Comparison of ENCODE assay signal across 18 cellular contexts in genomic region chr7:28570970-28571288, GRCh38.
A peak's percentile ranks its signal among the peaks of the same experiment; 100 is the strongest.
DNase-seq lines count a peak whose midpoint lies in the region; ATAC-seq and TF ChIP-seq lines count a peak whose summit lies in the region.
"Had no signal": no experiment of that assay in that cellular context is flagged by ENCODE, and none has a peak within 500 bp of the region (broad histone marks: within the 10 kb centered on the region; RNA-seq: fewer than 3 reads in every experiment).

No MANE protein-coding gene starts in this region.

- H4K20me1 ChIP-seq in GM23248 (ENCODE audit: insufficient read depth) (no peaks in the 10 kb centered on the region), fibroblast of lung (ENCODE audit: control insufficient read depth, extremely low read depth, insufficient read depth, low read length) (no peaks in the 10 kb centered on the region), neural progenitor cell (ENCODE audit: low read depth) (no peaks in the 10 kb centered on the region)

- H3F3A ChIP-seq in GM23248 (ENCODE audit: insufficient read depth) = peaks cover 21% of the 10 kb centered on the region
- no peaks in the 10 kb centered on the region for H3F3A ChIP-seq in neural progenitor cell (ENCODE audit: low read depth)

- H3K79me2 ChIP-seq in ACC112 (ENCODE audit: control insufficient read depth, insufficient read depth, low read length, unreplicated experiment) (no peaks in the 10 kb centered on the region), GM23248 (ENCODE audit: insufficient read depth) (no peaks in the 10 kb centered on the region), fibroblast of lung (ENCODE audit: control insufficient read depth, insufficient read depth, low read length) (no peaks in the 10 kb centered on the region), neural progenitor cell (ENCODE audit: low read depth) (no peaks in the 10 kb centered on the region)

- H3K9me3 ChIP-seq in GM23248 (ENCODE audit: low read depth) (no peaks in the 10 kb centered on the region), fibroblast of lung (ENCODE audit: control insufficient read depth, insufficient read depth, low read depth, low read length) (no peaks in the 10 kb centered on the region), left ventricle myocardium inferior (replicated peaks) (no peaks in the 10 kb centered on the region), neural progenitor cell (ENCODE audit: low read depth) (no peaks in the 10 kb centered on the region)
- H3K9me3 ChIP-seq: pancreas, testis had no signal

- WGBS in GM23248 (ENCODE audit: low coverage in 1 of 2, low lambda C conversion rate in 2 of 2, missing lambda C conversion rate in 2 of 2), 2 experiments = 42 to 46% methylated on average over 4 of the region's 4 CpGs

- no peak overlapping the region; the same call in 1 of the 2 replicates for H3K9ac ChIP-seq in GM23248
- no peak overlapping the region for H3K9ac ChIP-seq in fibroblast of lung (ENCODE audit: insufficient read depth, low read length)
- no peak overlapping the region for H3K9ac ChIP-seq in neural progenitor cell

- H3K4me2 ChIP-seq in GM23248 (ENCODE audit: unreplicated experiment) (peak overlapping the region; percentile 33), fibroblast of lung (ENCODE audit: extremely low read depth, insufficient read depth, low read length) (no peak overlapping the region), neural progenitor cell (no peak overlapping the region)

- TF ChIP-seq CTCF in RWPE1 (conservative IDR thresholded peaks at IDR 0.05; ENCODE audit: low read depth) = no peak
- no peak for TF ChIP-seq CTCF in fibroblast of lung (conservative IDR thresholded peaks at IDR 0.05 in 1 of 2, IDR thresholded peaks at IDR 0.05 in 1 of 2; ENCODE audit: low read depth in 1 of 2, low read length in 2 of 2)
- no peak for TF ChIP-seq CTCF in activated CD8-positive, alpha-beta T cell treated with anti-CD3 and anti-CD28 coated beads for 36 hours (IDR thresholded peaks at IDR 0.05)
- no peak for TF ChIP-seq CTCF in left ventricle myocardium inferior (IDR thresholded peaks at IDR 0.05; ENCODE audit: borderline replicate concordance)
- no peak for TF ChIP-seq CTCF in neural progenitor cell (IDR thresholded peaks at IDR 0.05)

- CTCF ChIA-PET in RWPE1 (lab: Yijun Ruan, JAX) = interaction anchor here (0.6 kb wide), 1 partner anchor 181 kb away, joined by 3 read pairs; no protein-coding TSS in a partner anchor
- CTCF ChIA-PET in activated CD8-positive, alpha-beta T cell treated with anti-CD3 and anti-CD28 coated beads for 36 hours (lab: Charles Lee) = interaction anchor here (0.8 kb wide), 1 partner anchor 24 kb away, joined by 3 read pairs; no protein-coding TSS in a partner anchor

- H3K36me3 Mint-ChIP-seq in activated CD8-positive, alpha-beta T cell treated with anti-CD3 and anti-CD28 coated beads for 36 hours (ENCODE audit: low read depth) = no peaks in the 10 kb centered on the region
- H3K36me3 Mint-ChIP-seq in neural progenitor cell = no peaks in the 10 kb centered on the region

- no peaks in the 10 kb centered on the region for H3K4me1 Mint-ChIP-seq in activated CD8-positive, alpha-beta T cell treated with anti-CD3 and anti-CD28 coated beads for 36 hours (ENCODE audit: low read depth)
- H3K4me1 Mint-ChIP-seq in neural progenitor cell = peaks cover 4% of the 10 kb centered on the region

- intact Hi-C loops in activated CD8-positive, alpha-beta T cell treated with anti-CD3 and anti-CD28 coated beads for 36 hours (cut with micrococcal nuclease) = no loop called here
- intact Hi-C loops in left ventricle myocardium inferior (cut with micrococcal nuclease) = no loop called here

- H3K4me1 ChIP-seq in ACC112 (ENCODE audit: control insufficient read depth, insufficient read depth, low read length, unreplicated experiment) (peaks cover 32% of the 10 kb centered on the region), GM23248 (ENCODE audit: insufficient read depth) (peaks cover 47% of the 10 kb centered on the region), fibroblast of lung (ENCODE audit: control insufficient read depth, extremely low read depth, insufficient read depth, low read length) (peaks cover 2% of the 10 kb centered on the region), left ventricle myocardium inferior (peaks cover 20% of the 10 kb centered on the region), neural progenitor cell (peaks cover 11% of the 10 kb centered on the region)
- H3K4me1 ChIP-seq: testis had no signal

- no peaks in the 10 kb centered on the region for H3K9me3 Mint-ChIP-seq in activated CD8-positive, alpha-beta T cell treated with anti-CD3 and anti-CD28 coated beads for 36 hours
- no peaks in the 10 kb centered on the region for H3K9me3 Mint-ChIP-seq in neural progenitor cell
- H3K9me3 Mint-ChIP-seq: activated T-cell treated with anti-CD3 and anti-CD28 coated beads, Interleukin-2, amount 50 U/mL, for 72 hours had no signal

- no peak overlapping the region for H3K4me3 Mint-ChIP-seq in activated CD8-positive, alpha-beta T cell treated with anti-CD3 and anti-CD28 coated beads for 36 hours
- H3K4me3 Mint-ChIP-seq in neural progenitor cell = no peak overlapping the region
- H3K4me3 Mint-ChIP-seq: activated T-cell treated with anti-CD3 and anti-CD28 coated beads, Interleukin-2, amount 50 U/mL, for 72 hours had no signal

- H3K4me3 ChIP-seq in ACC112 (ENCODE audit: low read depth, low read length) (no peak overlapping the region), GM23248 (no peak overlapping the region), fibroblast of lung (replicated peaks in 1 of 4; ENCODE audit: control extremely low read depth in 1 of 4, insufficient read depth in 1 of 4, low read depth in 3 of 4, low read length in 4 of 4) (no peak overlapping the region), left ventricle myocardium inferior (no peak overlapping the region), neural progenitor cell (no peak overlapping the region)
- H3K4me3 ChIP-seq: pancreas, testis had no signal

- peaks cover 5% of the 10 kb centered on the region for H3K27me3 Mint-ChIP-seq in activated CD8-positive, alpha-beta T cell treated with anti-CD3 and anti-CD28 coated beads for 36 hours
- H3K27me3 Mint-ChIP-seq in neural progenitor cell (ENCODE audit: insufficient read depth, low read depth) = no peaks in the 10 kb centered on the region

- no peak for ATAC-seq in HG03460 (IDR thresholded peaks at IDR 0.05; ENCODE audit: unreplicated experiment)
- no peak for ATAC-seq in activated CD8-positive, alpha-beta T cell treated with anti-CD3 and anti-CD28 coated beads for 36 hours
- ATAC-seq: activated T-cell treated with anti-CD3 and anti-CD28 coated beads, Interleukin-2, amount 50 U/mL, for 72 hours; pancreas; Right ventricle myocardium inferior had no signal

- in situ Hi-C loops in GM23248 (cut with MboI) = no loop called here

- H3K36me3 ChIP-seq in ACC112 (ENCODE audit: insufficient read depth, low read length) (no peaks in the 10 kb centered on the region), GM23248 (ENCODE audit: low read depth) (no peaks in the 10 kb centered on the region), fibroblast of lung (ENCODE audit: control insufficient read depth, insufficient read depth, low read length) (no peaks in the 10 kb centered on the region), left ventricle myocardium inferior (no peaks in the 10 kb centered on the region), neural progenitor cell (no peaks in the 10 kb centered on the region)
- H3K36me3 ChIP-seq: pancreas had no signal

- DNase-seq in GM23248 (peak; percentile 83), RWPE1 (ENCODE audit: low spot score) (peak; percentile 51), fibroblast of lung (ENCODE audit: low read depth in 2 of 2) (peak; percentile 25 to 45), left ventricle myocardium inferior (no peak), neural progenitor cell (ENCODE audit: low spot score) (no peak)
- no peak for DNase-seq in activated CD8-positive, alpha-beta T cell treated with anti-CD3 and anti-CD28 coated beads for 36 hours
- DNase-seq: activated T-cell treated with anti-CD3 and anti-CD28 coated beads, Interleukin-2, amount 50 U/mL, for 72 hours; amygdala; foreskin melanocyte; NCI-H2029; NCI-H69; pancreas; stimulated activated CD4-positive, alpha-beta T cell treated with anti-CD3 and anti-CD28 coated beads, Interleukin-15, amount 100 ng/mL, for 24 hours; T-helper 9 cell; testis had no signal

- POLR2A ChIA-PET in RWPE1 (lab: Yijun Ruan, JAX; ENCODE audit: low non-redundant PET) = no interaction called here
- POLR2A ChIA-PET in activated CD8-positive, alpha-beta T cell treated with anti-CD3 and anti-CD28 coated beads for 36 hours (lab: Charles Lee) = no interaction called here

- H2AFZ ChIP-seq in ACC112 (ENCODE audit: low read length, unreplicated experiment) (peak overlapping the region; percentile 39), GM23248 (peak overlapping the region; percentile 57), fibroblast of lung (ENCODE audit: low read length) (no peak overlapping the region), neural progenitor cell (replicated peaks) (no peak overlapping the region)

- H3K27ac Mint-ChIP-seq in activated CD8-positive, alpha-beta T cell treated with anti-CD3 and anti-CD28 coated beads for 36 hours = no peak overlapping the region
- H3K27ac Mint-ChIP-seq in neural progenitor cell = no peak overlapping the region
- H3K27ac Mint-ChIP-seq: activated T-cell treated with anti-CD3 and anti-CD28 coated beads, Interleukin-2, amount 50 U/mL, for 72 hours had no signal

- H3K9me2 ChIP-seq in GM23248 (ENCODE audit: insufficient read depth) = 0 out of 2 replicates have a peak, but pooled peaks cover 3% of the 10 kb centered on the region

- H3K27ac ChIP-seq in ACC112 (ENCODE audit: low read depth, low read length) (peak overlapping the region; percentile 24; the same call in 1 of the 2 replicates), GM23248 (peak overlapping the region; percentile 45), RWPE1 (no peak overlapping the region), fibroblast of lung (ENCODE audit: insufficient read depth, low read length) (no peak overlapping the region), left ventricle myocardium inferior (replicated peaks) (no peak overlapping the region), neural progenitor cell (no peak overlapping the region)
- H3K27ac ChIP-seq: pancreas, testis had no signal

- H3K27me3 ChIP-seq in ACC112 (ENCODE audit: insufficient read depth, low read length) = peaks cover 6% of the 10 kb centered on the region; the same call in 1 of the 2 replicates
- H3K27me3 ChIP-seq in GM23248 (replicated peaks; ENCODE audit: insufficient read depth) = no peaks in the 10 kb centered on the region
- no peaks in the 10 kb centered on the region for H3K27me3 ChIP-seq in fibroblast of lung (ENCODE audit: control insufficient read depth, insufficient read depth, low read length)
- no peaks in the 10 kb centered on the region for H3K27me3 ChIP-seq in left ventricle myocardium inferior (ENCODE audit: low read depth)
- H3K27me3 ChIP-seq in neural progenitor cell = no peaks in the 10 kb centered on the region
- H3K27me3 ChIP-seq: testis had no signal

Comparison
In these comparisons a context has a peak if more than half of its experiments do, and no peak if none do; other contexts are left out.
1. H2AFZ ChIP-seq: peak in ACC112 (single experiment) and GM23248 (single experiment); none in fibroblast of lung (single experiment) and neural progenitor cell (single experiment).
2. H3K27ac ChIP-seq: peak in ACC112 (single experiment) and GM23248 (single experiment); none in RWPE1 (single experiment), fibroblast of lung (single experiment), left ventricle myocardium inferior (single experiment) and neural progenitor cell (single experiment).
3. DNase-seq: peak in GM23248 (single experiment), RWPE1 (single experiment) and fibroblast of lung (2 of 2); none in activated CD8-positive, alpha-beta T cell treated with anti-CD3 and anti-CD28 coated beads for 36 hours (single experiment), left ventricle myocardium inferior (single experiment) and neural progenitor cell (single experiment).